ENCODE assay signal across 8 cellular contexts in the genomic region with DNA sequence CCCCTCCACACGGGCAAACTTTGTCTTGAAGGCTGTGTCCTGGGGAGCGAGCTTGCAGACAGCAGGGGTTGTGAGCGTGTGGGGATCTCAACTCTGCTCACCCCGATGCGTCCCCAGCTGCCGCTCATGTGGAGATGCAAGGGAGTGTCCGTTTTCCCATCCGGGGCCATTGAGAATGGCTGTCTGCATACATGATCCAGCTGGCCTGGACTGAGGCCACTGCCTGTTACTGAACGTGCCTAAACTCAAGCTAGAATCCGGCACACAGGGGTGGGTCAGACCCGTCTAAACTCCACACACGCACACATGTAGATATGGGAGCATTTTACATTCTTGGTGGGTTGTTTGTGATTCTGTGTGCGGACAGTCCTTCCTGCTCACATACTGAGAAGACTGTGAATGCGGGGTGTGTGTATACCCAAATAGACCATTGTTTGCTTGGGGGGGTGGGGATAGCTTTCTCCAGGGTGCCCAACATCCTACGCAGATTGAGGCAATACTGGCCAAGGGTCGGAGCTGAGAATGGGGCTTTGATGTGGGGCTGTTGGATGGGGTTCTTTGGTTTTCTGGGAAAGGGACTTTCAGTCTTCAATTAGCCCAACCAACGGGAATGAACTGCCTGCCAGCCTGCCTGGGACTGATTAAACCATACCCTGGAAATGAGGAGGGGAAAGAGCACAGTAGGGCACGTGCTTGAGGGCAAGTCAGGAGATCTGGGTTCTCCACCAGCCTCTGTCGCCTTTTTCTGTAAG.
DNase-seq lines count a peak whose midpoint lies in the region; ATAC-seq and TF ChIP-seq lines count a peak whose summit lies in the region.

No MANE protein-coding gene starts in this region.

- peak overlapping the region; percentile 66 for H3K4me3 ChIP-seq in left ventricle myocardium inferior

- no peaks in the 10 kb centered on the region for H3K9me3 ChIP-seq in CD4-positive, alpha-beta T cell (ENCODE audit: control insufficient read depth, low read length)
- no peaks in the 10 kb centered on the region for H3K9me3 ChIP-seq in left ventricle myocardium inferior (replicated peaks)

- peaks cover 6% of the 10 kb centered on the region for H3K4me1 Mint-ChIP-seq in CD4-positive, alpha-beta T cell (ENCODE audit: low read depth)
- peaks cover 12% of the 10 kb centered on the region for H3K4me1 Mint-ChIP-seq in activated naive CD8-positive, alpha-beta T cell treated with anti-CD3 and anti-CD28 coated beads for 36 hours

- DNase-seq in CD4-positive, alpha-beta T cell, result no peak
- no peak for DNase-seq in activated naive CD8-positive, alpha-beta T cell treated with anti-CD3 and anti-CD28 coated beads for 36 hours
- peak; percentile 89 for DNase-seq in left ventricle myocardium inferior
- DNase-seq in posterior vena cava (ENCODE audit: low spot score), result peak; percentile 94
- no peak for DNase-seq in NCI-H187 (lab: John Stamatoyannopoulos, UW)
- DNase-seq in stimulated activated CD4-positive, alpha-beta T cell treated with anti-CD3 and anti-CD28 coated beads, Interleukin-4, amount 100 ng/mL, for 1 hour, result no peak
- DNase-seq in DMS53 treated with DMSO at 0.1 percent for 48 hours (lab: John Stamatoyannopoulos, UW; ENCODE audit: unreplicated experiment), result no peak
- DNase-seq in NCI-H2227 (lab: John Stamatoyannopoulos, UW; ENCODE audit: unreplicated experiment), result no peak

- H3K4me3 Mint-ChIP-seq in CD4-positive, alpha-beta T cell, result peak overlapping the region; percentile 46
- H3K4me3 Mint-ChIP-seq in activated naive CD8-positive, alpha-beta T cell treated with anti-CD3 and anti-CD28 coated beads for 36 hours, result peak overlapping the region; percentile 59

- peaks cover 13% of the 10 kb centered on the region for H3K36me3 ChIP-seq in left ventricle myocardium inferior

- no peak for TF ChIP-seq CTCF in CD4-positive, alpha-beta T cell (IDR thresholded peaks at IDR 0.05)
- TF ChIP-seq CTCF in left ventricle myocardium inferior (IDR thresholded peaks at IDR 0.05; ENCODE audit: borderline replicate concordance), result no peak

- H3K27ac Mint-ChIP-seq in CD4-positive, alpha-beta T cell, result no peak overlapping the region
- H3K27ac Mint-ChIP-seq in activated naive CD8-positive, alpha-beta T cell treated with anti-CD3 and anti-CD28 coated beads for 36 hours, result peak overlapping the region; percentile 38

- H3K27ac ChIP-seq in CD4-positive, alpha-beta T cell (ENCODE audit: low read depth, low read length), result no peak overlapping the region
- peak overlapping the region; percentile 91 for H3K27ac ChIP-seq in left ventricle myocardium inferior (replicated peaks)

- H3K4me1 ChIP-seq in left ventricle myocardium inferior, result peaks cover 81% of the 10 kb centered on the region

- H3K27me3 ChIP-seq in CD4-positive, alpha-beta T cell (ENCODE audit: control insufficient read depth, insufficient read depth, low read length), result no peaks in the 10 kb centered on the region
- no peaks in the 10 kb centered on the region for H3K27me3 ChIP-seq in left ventricle myocardium inferior (ENCODE audit: low read depth)

- POLR2A ChIA-PET in CD4-positive, alpha-beta T cell (lab: Charles Lee), result no interaction called here

- H3K9me3 Mint-ChIP-seq in CD4-positive, alpha-beta T cell, result no peaks in the 10 kb centered on the region
- no peaks in the 10 kb centered on the region for H3K9me3 Mint-ChIP-seq in activated naive CD8-positive, alpha-beta T cell treated with anti-CD3 and anti-CD28 coated beads for 36 hours

- H3K36me3 Mint-ChIP-seq in CD4-positive, alpha-beta T cell (ENCODE audit: low read depth), result no peaks in the 10 kb centered on the region
- peaks cover 3% of the 10 kb centered on the region for H3K36me3 Mint-ChIP-seq in activated naive CD8-positive, alpha-beta T cell treated with anti-CD3 and anti-CD28 coated beads for 36 hours

- CTCF ChIA-PET in CD4-positive, alpha-beta T cell (lab: Charles Lee), result interaction anchor here (1.5 kb wide), 1 partner anchor 65 kb away, joined by 3 read pairs; no protein-coding TSS in a partner anchor

- intact Hi-C loops in CD4-positive, alpha-beta T cell (cut with DNase I, micrococcal nuclease), result no loop called here
- intact Hi-C loops in left ventricle myocardium inferior (cut with micrococcal nuclease) (no loop called here), posterior vena cava (cut with DNase I) (no loop called here)

- no peak for ATAC-seq in CD4-positive, alpha-beta T cell (ENCODE audit: poor library complexity)

- H3K27me3 Mint-ChIP-seq in CD4-positive, alpha-beta T cell, result no peaks in the 10 kb centered on the region
- H3K27me3 Mint-ChIP-seq in activated naive CD8-positive, alpha-beta T cell treated with anti-CD3 and anti-CD28 coated beads for 36 hours, result peaks cover 16% of the 10 kb centered on the region

Comparison
In these comparisons a context has a peak if more than half of its experiments do, and no peak if none do; other contexts are left out.
1. DNase-seq: peak in left ventricle myocardium inferior (single experiment) and posterior vena cava (single experiment); none in CD4-positive, alpha-beta T cell (0 of 10), activated naive CD8-positive, alpha-beta T cell treated with anti-CD3 and anti-CD28 coated beads for 36 hours (single experiment), NCI-H187 (0 of 2), stimulated activated CD4-positive, alpha-beta T cell treated with anti-CD3 and anti-CD28 coated beads, Interleukin-4, amount 100 ng/mL, for 1 hour (single experiment), DMS53 treated with DMSO at 0.1 percent for 48 hours (single experiment) and NCI-H2227 (single experiment).